In genomic region chr17:57518587-57519118, GRCh38 we compare ENCODE assay signal across 10 cellular contexts.
DNase-seq lines count a peak whose midpoint lies in the region; FAIRE-seq and TF ChIP-seq lines count a peak whose summit lies in the region.
"Had no signal": no experiment of that assay in that cellular context is flagged by ENCODE, and none has a peak within 500 bp of the region (broad histone marks: within the 10 kb centered on the region; RNA-seq: fewer than 3 reads in every experiment).

No MANE protein-coding gene starts in this region.

- no peak overlapping the region for H3K9ac ChIP-seq in rectal smooth muscle tissue (ENCODE audit: low read length)

- H3K27ac ChIP-seq in rectal smooth muscle tissue (ENCODE audit: low read depth, low read length), result peak overlapping the region; percentile 11
- H3K27ac ChIP-seq: coronary artery had no signal

- no peak overlapping the region for H3K4me3 ChIP-seq in rectal smooth muscle tissue (ENCODE audit: low read length)
- H3K4me3 ChIP-seq: coronary artery had no signal

- H3K36me3 ChIP-seq in rectal smooth muscle tissue (ENCODE audit: control insufficient read depth, insufficient read depth, low read length), result no peaks in the 10 kb centered on the region

- no peak for DNase-seq in HTR-8/SVneo (ENCODE audit: insufficient read length, low spot score)
- peak; percentile 52 to 88 for DNase-seq in NCI-H446 (lab: John Stamatoyannopoulos, UW)
- peak in 39 of 42 donors; percentile 13 to 63 (median 36) for DNase-seq in head of caudate nucleus
- no peak for DNase-seq in activated T-cell treated with anti-CD3 and anti-CD28 coated beads, Interleukin-2, amount 50 U/mL, for 1 hour
- DNase-seq in activated CD4-positive, CD25-positive, alpha-beta regulatory T cell treated with anti-CD3 and anti-CD28 coated beads, Interleukin-2, amount 50 U/mL, for 72 hours, result no peak
- no peak for DNase-seq in NAMALWA (ENCODE audit: low spot score)
- DNase-seq in GM12891 (ENCODE audit: insufficient read length, low spot score), result no peak
- DNase-seq: activated CD8-positive, alpha-beta memory T cell treated with anti-CD3 and anti-CD28 coated beads, Interleukin-2, amount 10 ng/mL, durations not matched to agents 7 days and 5 days had no signal

- intact Hi-C loops in head of caudate nucleus (cut with DNase I), result no loop called here

- FAIRE-seq in HTR-8/SVneo (lab: Jason Lieb, UNC) (peak; percentile 51), GM12891 (lab: Jason Lieb, UNC) (no peak)

- no peaks in the 10 kb centered on the region for H3K4me1 ChIP-seq in rectal smooth muscle tissue (ENCODE audit: control insufficient read depth, insufficient read depth, low read length)

- TF ChIP-seq POLR2A in GM12891 (IDR thresholded peaks at IDR 0.05; ENCODE audit: low read depth, low read length), result no peak

- H3K27me3 ChIP-seq in rectal smooth muscle tissue (ENCODE audit: control insufficient read depth, insufficient read depth, low read length), result no peaks in the 10 kb centered on the region

TF ChIP-seq in GM12891, 5 proteins besides CTCF, POLR2A, EP300 and RAD21:
- TF ChIP-seq POLR2AphosphoS5 (IDR thresholded peaks at IDR 0.05; ENCODE audit: low read depth, low read length) (no peak), POU2F2 (IDR thresholded peaks at IDR 0.05; ENCODE audit: low read depth, low read length) (no peak), SPI1 (IDR thresholded peaks at IDR 0.05; ENCODE audit: low read depth, low read length) (no peak), PAX5 (IDR thresholded peaks at IDR 0.05; ENCODE audit: insufficient read depth, low read length, severe bottlenecking) (no peak), TAF1 (IDR thresholded peaks at IDR 0.05; ENCODE audit: low read depth, low read length) (no peak)

Comparison
In these comparisons a context has a peak if more than half of its experiments do, and no peak if none do; other contexts are left out.
1. DNase-seq: peak in NCI-H446 (2 of 2) and head of caudate nucleus (39 of 42); none in HTR-8/SVneo (single experiment), activated T-cell treated with anti-CD3 and anti-CD28 coated beads, Interleukin-2, amount 50 U/mL, for 1 hour (single experiment), activated CD4-positive, CD25-positive, alpha-beta regulatory T cell treated with anti-CD3 and anti-CD28 coated beads, Interleukin-2, amount 50 U/mL, for 72 hours (single experiment), NAMALWA (single experiment) and GM12891 (single experiment).